In the genomic region with DNA sequence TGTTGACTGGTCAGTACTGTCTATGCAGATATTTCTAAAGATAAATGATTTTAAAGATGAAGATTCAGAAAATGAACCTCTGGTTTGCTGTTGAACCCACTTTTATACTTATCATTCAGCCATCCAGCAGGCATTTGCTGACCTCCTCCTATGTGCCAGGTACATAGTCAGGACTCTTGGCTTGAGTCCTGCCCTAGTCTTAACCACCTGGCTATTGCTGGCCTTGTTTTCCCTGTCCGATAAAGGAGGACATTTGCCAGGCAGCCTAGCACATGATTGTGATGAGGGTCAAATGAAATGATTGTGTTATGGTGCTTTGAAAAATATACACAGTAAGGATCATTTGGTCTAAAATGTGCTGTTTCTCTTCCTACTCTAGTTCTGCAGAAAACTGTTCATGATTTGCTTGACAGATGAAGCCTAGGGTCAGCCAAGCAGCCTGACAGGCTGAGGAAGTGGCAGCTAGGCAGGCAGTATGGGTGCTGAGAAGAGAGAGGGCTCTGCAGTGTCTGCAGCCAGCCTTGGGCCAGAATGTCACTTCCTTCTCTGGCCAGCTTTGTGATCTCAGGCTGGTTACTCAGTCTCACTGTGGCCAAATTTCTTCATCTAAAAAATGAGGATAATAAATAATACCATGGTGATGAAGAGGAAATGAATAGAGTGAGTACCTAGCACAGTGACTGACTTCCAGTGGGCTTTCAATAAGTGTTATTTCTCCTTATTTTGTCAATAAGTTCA, we compare ENCODE assay signal across 17 cellular contexts. TPM values are rescaled to one million over a fixed set of nuclear protein-coding genes. Genes with fewer than 3 reads are reported as not detected.
DNase-seq lines count a peak whose midpoint lies in the region; ATAC-seq and TF ChIP-seq lines count a peak whose summit lies in the region.
"Had no signal": no experiment of that assay in that cellular context is flagged by ENCODE, and none has a peak within 500 bp of the region (broad histone marks: within the 10 kb centered on the region; RNA-seq: fewer than 3 reads in every experiment).

No MANE protein-coding gene starts in this region.

- peaks cover 7% of the 10 kb centered on the region for H3K36me3 ChIP-seq in MG63
- peaks cover 0 to 3% of the 10 kb centered on the region in 2 donors for H3K36me3 ChIP-seq in gastrocnemius medialis

- peak overlapping the region; percentile 4 to 76 (median 46) for H3K27ac ChIP-seq in gastrocnemius medialis

- peak; percentile 15 for DNase-seq in activated CD8-positive, alpha-beta memory T cell treated with anti-CD3 and anti-CD28 coated beads for 24 hours
- no peak for DNase-seq in activated CD8-positive, alpha-beta memory T cell treated with anti-CD3 and anti-CD28 coated beads, Interleukin-2, amount 50 U/mL, for 4 hours
- DNase-seq in MG63 (peak; percentile 18), dermis blood vessel endothelial cell (peak; percentile 26), gastrocnemius medialis (no peak)
- DNase-seq: 8988T, Caco-2, KBM-7, NCI-H1417 treated with DMSO at 0.1 percent for 48 hours, NCI-H2029, NCI-H510A, NCI-H82, SHP77 had no signal

- intact Hi-C loops in gastrocnemius medialis (cut with DNase I; ENCODE audit: low total_unique reads) = no loop called here

- no peak overlapping the region for H3K4me3 ChIP-seq in MG63
- no peak overlapping the region for H3K4me3 ChIP-seq in gastrocnemius medialis

- ATAC-seq in gastrocnemius medialis (peak; percentile 16 to 18), HG03432 (IDR thresholded peaks at IDR 0.05; ENCODE audit: unreplicated experiment) (no peak), HG03460 (IDR thresholded peaks at IDR 0.05; ENCODE audit: unreplicated experiment) (no peak), GM21515 (IDR thresholded peaks at IDR 0.05; ENCODE audit: unreplicated experiment) (no peak)
- ATAC-seq: Panc1 had no signal

- peaks cover 35 to 55% of the 10 kb centered on the region in 2 donors for H3K4me1 ChIP-seq in gastrocnemius medialis

- in situ Hi-C loops in gastrocnemius medialis (cut with MboI; ENCODE audit: low sequenced_read_pairs in 4 of 4) = no loop called here

- H3K9me3 ChIP-seq in MG63 = no peaks in the 10 kb centered on the region
- H3K9me3 ChIP-seq in gastrocnemius medialis = no peaks in the 10 kb centered on the region
- H3K9me3 ChIP-seq: Caco-2 had no signal

- TF ChIP-seq POLR2A in gastrocnemius medialis (IDR thresholded peaks at IDR 0.05) = no peak

- no peaks in the 10 kb centered on the region for H3K27me3 ChIP-seq in MG63
- no peaks in the 10 kb centered on the region for H3K27me3 ChIP-seq in gastrocnemius medialis

- no peak for TF ChIP-seq CTCF in gastrocnemius medialis (IDR thresholded peaks at IDR 0.05 in 4 of 5, conservative IDR thresholded peaks at IDR 0.05 in 1 of 5)

RNA-seq across cellular contexts. Expression of gene EXOSC7, which starts 13.8 kb away (rescaled TPM):
- total RNA-seq in MG63 (2014; rRNA removed; shearing (Covaris generic); ENCODE audit: low replicate concordance) = 22.4 and 44.3 TPM in 2 replicates
- 39.1 and 50.4 TPM in 2 replicates for total RNA-seq in dermis blood vessel endothelial cell
- total RNA-seq in gastrocnemius medialis = 10 to 100 TPM; 57.4 to 80.3 (median 60.9) TPM

RNA-seq across cellular contexts. Expression of gene ZDHHC3, which starts 13.8 kb away (rescaled TPM):
- total RNA-seq in MG63 (2014; rRNA removed; shearing (Covaris generic); ENCODE audit: low replicate concordance) = 26.1 and 28.5 TPM in 2 replicates
- total RNA-seq in dermis blood vessel endothelial cell = 69.4 and 98.2 TPM in 2 replicates
- total RNA-seq in gastrocnemius medialis = 10 to 100 TPM; 66.2 to 90.5 (median 74.5) TPM

RNA-seq across cellular contexts. Expression of gene CLEC3B, which starts 36.3 kb away (rescaled TPM):
- 0.10 and 2.0 TPM in 2 replicates for total RNA-seq in MG63 (2014; rRNA removed; shearing (Covaris generic); ENCODE audit: low replicate concordance)
- total RNA-seq in dermis blood vessel endothelial cell (0.88 and 6.3 TPM in 2 replicates), gastrocnemius medialis (10 to 100 TPM; 14.5 to 23.4 (median 20.7) TPM)

Comparison
In these comparisons a context has a peak if more than half of its experiments do, and no peak if none do; other contexts are left out.
1. DNase-seq: peak in activated CD8-positive, alpha-beta memory T cell treated with anti-CD3 and anti-CD28 coated beads for 24 hours (single experiment), MG63 (single experiment) and dermis blood vessel endothelial cell (single experiment); none in activated CD8-positive, alpha-beta memory T cell treated with anti-CD3 and anti-CD28 coated beads, Interleukin-2, amount 50 U/mL, for 4 hours (single experiment) and gastrocnemius medialis (0 of 2).
2. ATAC-seq: peak in gastrocnemius medialis (2 of 2); none in HG03432 (single experiment), HG03460 (single experiment) and GM21515 (single experiment).